ENCODE assay signal across 8 cellular contexts in the genomic region with DNA sequence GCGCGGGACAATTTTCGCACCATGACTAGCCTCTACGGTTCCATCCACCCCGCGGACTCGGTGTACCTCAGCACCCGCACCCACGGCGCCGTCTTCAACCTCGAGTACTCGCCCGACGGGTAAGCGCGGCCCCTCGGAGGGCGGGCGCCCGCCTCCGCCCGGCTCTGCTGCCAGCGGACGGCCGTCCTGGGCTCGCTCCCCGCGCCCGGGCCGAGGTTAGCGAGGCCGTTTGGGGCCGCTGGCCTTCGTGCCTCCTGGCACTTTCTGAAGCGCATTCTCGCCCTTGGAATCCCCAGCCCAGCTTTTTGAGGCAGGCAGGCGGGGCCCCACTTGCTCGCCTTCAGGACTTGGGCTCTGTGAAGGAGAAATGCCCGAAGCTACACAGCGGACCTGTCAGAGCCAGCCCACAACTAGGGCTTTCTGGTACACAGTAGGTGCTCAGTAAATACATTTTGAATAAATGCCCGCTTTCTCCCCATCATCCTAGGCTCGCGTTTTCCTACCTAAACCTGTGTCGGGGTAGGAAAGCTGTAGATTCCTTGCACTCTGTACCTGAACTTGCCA.
DNase-seq lines count a peak whose midpoint lies in the region; ATAC-seq and TF ChIP-seq lines count a peak whose summit lies in the region.

No MANE protein-coding gene starts in this region.

- peak; percentile 36 for ATAC-seq in HG02870 (IDR thresholded peaks at IDR 0.05; ENCODE audit: unreplicated experiment)

- no peak for TF ChIP-seq CTCF in brain microvascular endothelial cell (IDR thresholded peaks at IDR 0.05; ENCODE audit: low read depth, low read length, missing control alignments)

- H3K36me3 ChIP-seq in brain microvascular endothelial cell (replicated peaks) = no peaks in the 10 kb centered on the region

- in situ Hi-C loops in brain microvascular endothelial cell (cut with HindIII; ENCODE audit: low pct_ligation_motif_present, low sequenced_read_pairs) = no loop called here

- peak overlapping the region; percentile 96 for H3K4me3 ChIP-seq in brain microvascular endothelial cell (ENCODE audit: low read depth, low read length)

- peak overlapping the region; percentile 62 for H3K27ac ChIP-seq in brain microvascular endothelial cell
- H3K27ac ChIP-seq in layer of hippocampus (ENCODE audit: low read depth, low read length) = peak overlapping the region; percentile 60

- DNase-seq in NCI-H2029 (lab: John Stamatoyannopoulos, UW) = peak; percentile 12
- no peak for DNase-seq in NCI-H2029 treated with DMSO at 0.1 percent for 48 hours (lab: John Stamatoyannopoulos, UW)
- peak; percentile 42 for DNase-seq in OCI-M1 (lab: John Stamatoyannopoulos, UW)
- no peak for DNase-seq in brain microvascular endothelial cell
- DNase-seq in stimulated activated CD8-positive, alpha-beta memory T cell treated with anti-CD3 and anti-CD28 coated beads, Interleukin-4, amount 100 ng/mL, for 24 hours (ENCODE audit: low read depth) = peak; percentile 18
- DNase-seq in pons (ENCODE audit: low spot score) = no peak

- H3K27me3 ChIP-seq in brain microvascular endothelial cell (replicated peaks) (no peaks in the 10 kb centered on the region), layer of hippocampus (ENCODE audit: control insufficient read depth, insufficient read depth, low read length) (no peaks in the 10 kb centered on the region)

Comparison
In these comparisons a context has a peak if more than half of its experiments do, and no peak if none do; other contexts are left out.
1. DNase-seq: peak in NCI-H2029 (single experiment), OCI-M1 (single experiment) and stimulated activated CD8-positive, alpha-beta memory T cell treated with anti-CD3 and anti-CD28 coated beads, Interleukin-4, amount 100 ng/mL, for 24 hours (single experiment); none in NCI-H2029 treated with DMSO at 0.1 percent for 48 hours (single experiment), brain microvascular endothelial cell (single experiment) and pons (single experiment).